8 cellular contexts compared by ENCODE assay signal in the genomic region with DNA sequence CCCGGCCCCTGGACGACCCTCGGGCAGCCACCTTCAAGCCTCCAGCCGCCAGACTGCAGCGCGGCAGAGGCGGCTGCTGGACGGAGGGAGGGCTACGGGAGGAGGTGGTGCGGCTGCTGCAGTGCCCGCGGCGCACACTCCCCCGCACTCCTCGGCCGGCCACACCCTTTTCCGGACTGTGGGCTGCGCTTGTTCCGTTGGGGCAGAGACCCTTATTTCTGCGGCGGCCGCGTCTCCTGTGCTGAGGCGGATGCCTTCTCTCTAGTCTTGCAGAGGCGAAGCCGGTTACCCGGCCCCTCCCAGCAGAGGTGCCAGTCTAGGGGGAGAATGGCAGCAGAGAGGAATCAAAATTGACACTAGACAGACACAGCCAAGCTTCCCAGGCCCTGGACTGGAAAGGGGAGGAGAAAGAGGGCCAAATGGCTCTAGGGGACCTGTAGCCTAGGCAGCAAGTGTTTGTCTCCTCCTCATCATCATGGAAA. TPM values are rescaled to one million over a fixed set of nuclear protein-coding genes. Genes with fewer than 3 reads are reported as not detected.
A peak's percentile ranks its signal among the peaks of the same experiment; 100 is the strongest.
DNase-seq lines count a peak whose midpoint lies in the region; ATAC-seq and TF ChIP-seq lines count a peak whose summit lies in the region.

No MANE protein-coding gene starts in this region.

- peak overlapping the region; percentile 91 for H3K27ac Mint-ChIP-seq in Caco-2 (ENCODE audit: unreplicated experiment)
- no peak overlapping the region for H3K27ac Mint-ChIP-seq in GM23338
- peak overlapping the region; percentile 85 to 98 (median 96) for H3K27ac Mint-ChIP-seq in naive B cell

- ATAC-seq in GM23338 (peak; percentile 54), naive B cell (ENCODE audit: low read depth in 2 of 2) (peak; percentile 15 to 19), GM18519 (IDR thresholded peaks at IDR 0.05; ENCODE audit: low FRiP score, unreplicated experiment) (no peak)

- H2AFZ ChIP-seq in GM23338 = no peak overlapping the region; the same call in 1 of the 2 replicates

- CTCF ChIA-PET in Caco-2 (lab: Charles Lee) = no interaction called here

- no peaks in the 10 kb centered on the region for H3K9me3 ChIP-seq in Caco-2
- H3K9me3 ChIP-seq in NT2/D1 (ENCODE audit: insufficient read depth, low read length) = peaks cover 15% of the 10 kb centered on the region
- H3K9me3 ChIP-seq in stomach smooth muscle (ENCODE audit: control insufficient read depth in 2 of 2, low read length in 2 of 2) = no peaks in the 10 kb centered on the region

- BruUV-seq in Caco-2 (replicated peaks; lab: Mats Ljungman, UMichigan) = no TSS peak

- peaks cover 35% of the 10 kb centered on the region for H3K4me1 Mint-ChIP-seq in Caco-2 (ENCODE audit: low read depth, unreplicated experiment)
- H3K4me1 Mint-ChIP-seq in GM23338 = peaks cover 30% of the 10 kb centered on the region
- peaks cover 56 to 71% (median 63%) of the 10 kb centered on the region in 3 donors for H3K4me1 Mint-ChIP-seq in naive B cell

- peak overlapping the region; percentile 89 for H3K4me2 ChIP-seq in GM23338

- DNase-seq in Caco-2 = peak; percentile 53 to 59
- DNase-seq in GM23338 (ENCODE audit: low spot score) = peak; percentile 77
- DNase-seq in NT2/D1 (ENCODE audit: low read depth, low spot score) = no peak
- peak; percentile 66 for DNase-seq in activated T-cell treated with anti-CD3 and anti-CD28 coated beads for 1 hour (ENCODE audit: low read depth)
- no peak for DNase-seq in epithelial cell of proximal tubule (ENCODE audit: low read depth)
- peak; percentile 76 for DNase-seq in naive B cell

- H3K27me3 Mint-ChIP-seq in Caco-2 (ENCODE audit: insufficient read depth, unreplicated experiment) = no peaks in the 10 kb centered on the region
- H3K27me3 Mint-ChIP-seq in GM23338 (ENCODE audit: insufficient read depth, low read depth, poor library complexity) = peaks cover 3% of the 10 kb centered on the region
- H3K27me3 Mint-ChIP-seq in naive B cell = no peaks in the 10 kb centered on the region

- H3K36me3 ChIP-seq in Caco-2 (ENCODE audit: control insufficient read depth, insufficient read depth, low read length) = peaks cover 10% of the 10 kb centered on the region
- H3K36me3 ChIP-seq in GM23338 (ENCODE audit: insufficient read depth) = peaks cover 25% of the 10 kb centered on the region
- H3K36me3 ChIP-seq in NT2/D1 (ENCODE audit: insufficient read depth, insufficient read length, low read length) = peaks cover 41% of the 10 kb centered on the region
- peaks cover 33 to 38% of the 10 kb centered on the region in 2 donors for H3K36me3 ChIP-seq in stomach smooth muscle (ENCODE audit: control insufficient read depth in 2 of 2, insufficient read depth in 2 of 2, low read length in 2 of 2)

- intact Hi-C loops in Caco-2 (cut with micrococcal nuclease; ENCODE audit: unreplicated experiment) = no loop called here

- H3K4me3 ChIP-seq in Caco-2 (ENCODE audit: low read depth, low read length) = peak overlapping the region; percentile 75
- peak overlapping the region; percentile 89 for H3K4me3 ChIP-seq in GM23338
- H3K4me3 ChIP-seq in NT2/D1 (ENCODE audit: insufficient read length, low read depth) = peak overlapping the region; percentile 95
- H3K4me3 ChIP-seq in epithelial cell of proximal tubule (ENCODE audit: low read depth, low read length) = peak overlapping the region; percentile 79
- H3K4me3 ChIP-seq in stomach smooth muscle (ENCODE audit: low read length in 2 of 2) = peak overlapping the region; percentile 94 to 95

- H3K27me3 ChIP-seq in Caco-2 (replicated peaks; ENCODE audit: control insufficient read depth, insufficient read depth, low read length) (no peaks in the 10 kb centered on the region), GM23338 (ENCODE audit: insufficient read depth) (no peaks in the 10 kb centered on the region), NT2/D1 (ENCODE audit: insufficient read depth, insufficient read length) (no peaks in the 10 kb centered on the region), stomach smooth muscle (ENCODE audit: control insufficient read depth in 1 of 2, insufficient read depth in 2 of 2, low read length in 2 of 2) (no peaks in the 10 kb centered on the region)

- POLR2A ChIA-PET in Caco-2 (lab: Charles Lee) = interaction anchor here (1.9 to 2.0 kb wide), 2 partner anchors 11 to 30 kb away, joined by 27 read pairs; partner anchors contain the start of genes MYL6 and ZC3H10

- H3K79me2 ChIP-seq in GM23338 (replicated peaks; ENCODE audit: insufficient read depth) = peaks cover 21% of the 10 kb centered on the region

- H4K20me1 ChIP-seq in GM23338 (replicated peaks; ENCODE audit: insufficient read depth) = peaks cover 13% of the 10 kb centered on the region; the same call in 1 of the 2 replicates

- H3K27ac ChIP-seq in GM23338 (ENCODE audit: low read depth) = no peak overlapping the region
- H3K27ac ChIP-seq in stomach smooth muscle (ENCODE audit: low read length) = peak overlapping the region; percentile 80

- H3K9me3 Mint-ChIP-seq in Caco-2 (ENCODE audit: unreplicated experiment) = no peaks in the 10 kb centered on the region
- no peaks in the 10 kb centered on the region for H3K9me3 Mint-ChIP-seq in GM23338
- H3K9me3 Mint-ChIP-seq in naive B cell = no peaks in the 10 kb centered on the region

- H3K4me1 ChIP-seq in Caco-2 (peaks cover 29% of the 10 kb centered on the region), GM23338 (ENCODE audit: insufficient read depth) (peaks cover 17% of the 10 kb centered on the region), NT2/D1 (ENCODE audit: insufficient read depth, insufficient read length) (peaks cover 6% of the 10 kb centered on the region), stomach smooth muscle (ENCODE audit: control insufficient read depth, insufficient read depth, low read length) (peaks cover 37% of the 10 kb centered on the region)

- H3K4me3 Mint-ChIP-seq in Caco-2 (ENCODE audit: unreplicated experiment) (peak overlapping the region; percentile 89), GM23338 (peak overlapping the region; percentile 98), naive B cell (peak overlapping the region; percentile 87 to 100 (median 98))

- H3K36me3 Mint-ChIP-seq in Caco-2 (ENCODE audit: insufficient read depth, unreplicated experiment) (peaks cover 67% of the 10 kb centered on the region), GM23338 (ENCODE audit: low read depth) (peaks cover 44% of the 10 kb centered on the region), naive B cell (peaks cover 0 to 27% of the 10 kb centered on the region in 2 donors)

- no peak for TF ChIP-seq CTCF in Caco-2 (IDR thresholded peaks at IDR 0.05; ENCODE audit: insufficient read depth in 1 of 2, low read depth in 1 of 2, low read length in 1 of 2, severe bottlenecking in 1 of 2, unreplicated experiment in 1 of 2)
- TF ChIP-seq CTCF in GM23338 (conservative IDR thresholded peaks at IDR 0.05; ENCODE audit: low read depth in 2 of 2) = no peak
- TF ChIP-seq CTCF in epithelial cell of proximal tubule (conservative IDR thresholded peaks at IDR 0.05; ENCODE audit: low read depth, low read length) = no peak

- peaks cover 4% of the 10 kb centered on the region; the same call in 1 of the 2 replicates for H3F3A ChIP-seq in GM23338 (replicated peaks; ENCODE audit: low read depth)

- H3K9ac ChIP-seq in NT2/D1 (ENCODE audit: insufficient read length, low read depth) (peak overlapping the region; percentile 98), stomach smooth muscle (ENCODE audit: low read length in 2 of 2) (peak overlapping the region; percentile 80 to 92)

- no peaks in the 10 kb centered on the region for H3K9me2 ChIP-seq in GM23338 (ENCODE audit: insufficient read depth)

RNA-seq across cellular contexts. Expression of gene ESYT1, which starts 1.2 kb away (rescaled TPM):
- total RNA-seq in Caco-2 (2022) = 70.4 and 79.0 TPM in 2 replicates
- 97.2 and 142 TPM in 2 replicates for total RNA-seq in GM23338 (2014; rRNA removed; shearing (Covaris generic))
- 23.3 and 26.2 TPM in 2 replicates for polyA plus RNA-seq in GM23338 (2016; fragmentation: Nextera tagmentation; extraction: Ambion mirVana)
- 384 and 464 TPM in 2 replicates for total RNA-seq in epithelial cell of proximal tubule
- polyA plus RNA-seq in naive B cell (ENCODE audit: low read depth in 6 of 6) = 100 to 1,000 TPM; 145 to 293 (median 196) TPM

RNA-seq across cellular contexts. Expression of gene ZC3H10, which starts 11.2 kb away (rescaled TPM):
- total RNA-seq in Caco-2 (2022) = 3.5 and 4.4 TPM in 2 replicates
- total RNA-seq in GM23338 (2014; rRNA removed; shearing (Covaris generic)) = 4.2 and 5.4 TPM in 2 replicates
- polyA plus RNA-seq in GM23338 (2016; fragmentation: Nextera tagmentation; extraction: Ambion mirVana) = 2.2 and 2.7 TPM in 2 replicates
- 1.8 and 2.7 TPM in 2 replicates for total RNA-seq in epithelial cell of proximal tubule
- 1 to 10 TPM; 1.0 to 7.8 (median 3.4) TPM for polyA plus RNA-seq in naive B cell (ENCODE audit: low read depth in 6 of 6)

RNA-seq across cellular contexts. Expression of gene RPL41, which starts 12.8 kb away (rescaled TPM):
- total RNA-seq in Caco-2 (2022) = 3,009 and 3,051 TPM in 2 replicates
- 1,633 and 2,039 TPM in 2 replicates for total RNA-seq in GM23338 (2014; rRNA removed; shearing (Covaris generic))
- 3,858 and 3,875 TPM in 2 replicates for polyA plus RNA-seq in GM23338 (2016; fragmentation: Nextera tagmentation; extraction: Ambion mirVana)
- 3,901 and 5,792 TPM in 2 replicates for total RNA-seq in epithelial cell of proximal tubule
- polyA plus RNA-seq in naive B cell (ENCODE audit: low read depth in 6 of 6) = 1,000 to 10,000 TPM; 5,503 to 9,903 (median 8,851) TPM

RNA-seq across cellular contexts. Expression of gene MYL6B, which starts 23.1 kb away (rescaled TPM):
- 40.5 and 44.8 TPM in 2 replicates for total RNA-seq in Caco-2 (2022)
- 96.9 and 103 TPM in 2 replicates for total RNA-seq in GM23338 (2014; rRNA removed; shearing (Covaris generic))
- 164 and 170 TPM in 2 replicates for polyA plus RNA-seq in GM23338 (2016; fragmentation: Nextera tagmentation; extraction: Ambion mirVana)
- total RNA-seq in epithelial cell of proximal tubule = 119 and 133 TPM in 2 replicates
- 10 to 100 TPM; 14.2 to 35.1 (median 20.2) TPM for polyA plus RNA-seq in naive B cell (ENCODE audit: low read depth in 6 of 6)

RNA-seq across cellular contexts. Expression of gene PA2G4, which starts 24.9 kb away (rescaled TPM):
- total RNA-seq in Caco-2 (2022) (178 and 190 TPM in 2 replicates), epithelial cell of proximal tubule (230 and 332 TPM in 2 replicates)
- total RNA-seq in GM23338 (2014; rRNA removed; shearing (Covaris generic)) = 231 and 237 TPM in 2 replicates
- polyA plus RNA-seq in GM23338 (2016; fragmentation: Nextera tagmentation; extraction: Ambion mirVana) (349 and 373 TPM in 2 replicates), naive B cell (ENCODE audit: low read depth in 6 of 6) (100 to 1,000 TPM; 124 to 141 (median 132) TPM)

Comparison
In these comparisons a context has a peak if more than half of its experiments do, and no peak if none do; other contexts are left out.
1. DNase-seq: peak in Caco-2 (2 of 2), GM23338 (single experiment), activated T-cell treated with anti-CD3 and anti-CD28 coated beads for 1 hour (single experiment) and naive B cell (single experiment); none in NT2/D1 (single experiment) and epithelial cell of proximal tubule (single experiment).
2. Peak in every context shown above with its lines, with median percentiles within 50 percentile points of each other: H3K4me3 ChIP-seq and H3K4me3 Mint-ChIP-seq.